Comparison of ENCODE assay signal across 35 cellular contexts in genomic region chr5:176827736-176828415, GRCh38. TPM values are rescaled to one million over a fixed set of nuclear protein-coding genes. Genes with fewer than 3 reads are reported as not detected.
"Had no signal": no experiment of that assay in that cellular context is flagged by ENCODE, and none has a peak within 500 bp of the region (broad histone marks: within the 10 kb centered on the region; RNA-seq: fewer than 3 reads in every experiment).

No MANE protein-coding gene starts in this region.

- H3K9ac ChIP-seq: KMS-11 had no signal

- H3K4me2 ChIP-seq: KMS-11 had no signal

- H3K36me3 ChIP-seq: MG63 had no signal

- DNase-seq: Karpas-422, Kasumi-1, KG1, MG63, MM.1S, MV-4-11, NCI-H1048, NCI-H1092, NCI-H1092 treated with DMSO at 0.1 percent for 48 hours, NCI-H1105, NCI-H1105 treated with DMSO at 0.1 percent for 48 hours, NCI-H1417, NCI-H1417 treated with DMSO at 0.1 percent for 48 hours, NCI-H1436, NCI-H1436 treated with DMSO at 0.1 percent for 48 hours, NCI-H146, NCI-H1694, NCI-H1694 treated with DMSO at 0.1 percent for 48 hours, NCI-H187, NCI-H187 treated with DMSO at 0.1 percent for 48 hours, NCI-H1930, NCI-H2029, NCI-H2029 treated with DMSO at 0.1 percent for 48 hours, NCI-H2081, NCI-H2081 treated with DMSO at 0.1 percent for 48 hours, NCI-H2107, NCI-H2171, NCI-H2171 treated with DMSO at 0.1 percent for 48 hours, NCI-H2227 treated with DMSO at 0.1 percent for 48 hours, NCI-H226, NCI-H345, NCI-H446, NCI-H446 treated with DMSO at 0.1 percent for 48 hours had no signal

- H3K4me3 ChIP-seq: MG63 had no signal

- H3K9me3 ChIP-seq: MG63 had no signal

- H3K27ac ChIP-seq: KMS-11 had no signal

RNA-seq across cellular contexts. Expression of gene UNC5A, which starts 17.5 kb away (rescaled TPM):
- total RNA-seq: NCI-H460 had no signal
